ENCODE assay signal across 19 cellular contexts in the genomic region with DNA sequence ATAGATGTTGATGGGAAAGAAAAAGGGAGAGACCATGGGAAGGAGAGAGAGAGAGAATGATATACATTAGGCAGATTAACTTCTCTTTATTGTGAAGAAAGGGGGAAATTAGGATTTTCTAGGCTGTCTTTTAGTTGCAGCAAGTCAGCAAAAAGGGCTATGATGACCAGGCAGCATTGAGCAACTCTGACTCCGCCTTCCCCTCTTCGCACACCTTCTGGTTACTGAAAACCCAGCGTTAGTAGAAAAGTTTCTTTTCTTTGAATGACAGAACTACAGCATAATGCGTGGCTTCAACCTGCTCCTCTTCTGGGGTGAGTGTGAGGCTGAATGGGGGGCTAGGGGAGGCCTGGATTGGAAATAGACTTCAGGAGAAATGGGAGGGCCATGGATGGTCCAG. TPM values are rescaled to one million over a fixed set of nuclear protein-coding genes. Genes with fewer than 3 reads are reported as not detected.
DNase-seq lines count a peak whose midpoint lies in the region; ATAC-seq and TF ChIP-seq lines count a peak whose summit lies in the region.
"Had no signal": no experiment of that assay in that cellular context is flagged by ENCODE, and none has a peak within 500 bp of the region (broad histone marks: within the 10 kb centered on the region; RNA-seq: fewer than 3 reads in every experiment).

A gene with protein sequence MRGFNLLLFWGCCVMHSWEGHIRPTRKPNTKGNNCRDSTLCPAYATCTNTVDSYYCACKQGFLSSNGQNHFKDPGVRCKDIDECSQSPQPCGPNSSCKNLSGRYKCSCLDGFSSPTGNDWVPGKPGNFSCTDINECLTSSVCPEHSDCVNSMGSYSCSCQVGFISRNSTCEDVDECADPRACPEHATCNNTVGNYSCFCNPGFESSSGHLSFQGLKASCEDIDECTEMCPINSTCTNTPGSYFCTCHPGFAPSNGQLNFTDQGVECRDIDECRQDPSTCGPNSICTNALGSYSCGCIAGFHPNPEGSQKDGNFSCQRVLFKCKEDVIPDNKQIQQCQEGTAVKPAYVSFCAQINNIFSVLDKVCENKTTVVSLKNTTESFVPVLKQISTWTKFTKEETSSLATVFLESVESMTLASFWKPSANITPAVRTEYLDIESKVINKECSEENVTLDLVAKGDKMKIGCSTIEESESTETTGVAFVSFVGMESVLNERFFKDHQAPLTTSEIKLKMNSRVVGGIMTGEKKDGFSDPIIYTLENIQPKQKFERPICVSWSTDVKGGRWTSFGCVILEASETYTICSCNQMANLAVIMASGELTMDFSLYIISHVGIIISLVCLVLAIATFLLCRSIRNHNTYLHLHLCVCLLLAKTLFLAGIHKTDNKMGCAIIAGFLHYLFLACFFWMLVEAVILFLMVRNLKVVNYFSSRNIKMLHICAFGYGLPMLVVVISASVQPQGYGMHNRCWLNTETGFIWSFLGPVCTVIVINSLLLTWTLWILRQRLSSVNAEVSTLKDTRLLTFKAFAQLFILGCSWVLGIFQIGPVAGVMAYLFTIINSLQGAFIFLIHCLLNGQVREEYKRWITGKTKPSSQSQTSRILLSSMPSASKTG (plus strand): TSS at position 254 of the 400 bp plus-strand sequence. CDS start 30 bp downstream, at position 284.

- H3K4me3 ChIP-seq in hepatocyte (no peak within 1 kb of the TSS), ascending aorta (no peak within 1 kb of the TSS)
- H3K4me3 ChIP-seq: neural progenitor cell, SJCRH30 had no signal

- H3K9me2 ChIP-seq in hepatocyte (replicated peaks; ENCODE audit: insufficient read depth) = no peaks in the 10 kb centered on the region

- H3K27me3 Mint-ChIP-seq in activated CD8-positive, alpha-beta T cell treated with anti-CD3 and anti-CD28 coated beads for 36 hours = no peaks in the 10 kb centered on the region
- no peaks in the 10 kb centered on the region for H3K27me3 Mint-ChIP-seq in activated CD8-positive, alpha-beta T cell treated with anti-CD3 and anti-CD28 coated beads, Interleukin-2, amount 10 ng/mL, durations not matched to agents 7 days and 5 days (ENCODE audit: low read depth)
- no peaks in the 10 kb centered on the region for H3K27me3 Mint-ChIP-seq in activated naive CD4-positive, alpha-beta T cell treated with anti-CD3 and anti-CD28 coated beads, Interleukin-2, amount 50 U/mL, for 24 hours
- H3K27me3 Mint-ChIP-seq: type B pancreatic cell had no signal

- H3K27ac Mint-ChIP-seq in activated CD8-positive, alpha-beta T cell treated with anti-CD3 and anti-CD28 coated beads for 36 hours = peak within 1 kb of the TSS; percentile 28
- no peak within 1 kb of the TSS for H3K27ac Mint-ChIP-seq in activated CD8-positive, alpha-beta T cell treated with anti-CD3 and anti-CD28 coated beads, Interleukin-2, amount 10 ng/mL, durations not matched to agents 7 days and 5 days
- peak within 1 kb of the TSS; percentile 61 for H3K27ac Mint-ChIP-seq in activated naive CD4-positive, alpha-beta T cell treated with anti-CD3 and anti-CD28 coated beads, Interleukin-2, amount 50 U/mL, for 24 hours
- H3K27ac Mint-ChIP-seq: neural progenitor cell, type B pancreatic cell had no signal

- WGBS in hepatocyte (ENCODE audit: low lambda C conversion rate, missing lambda C conversion rate) = 66% methylated on average over 4 of the region's 4 CpGs

- intact Hi-C loops in activated CD8-positive, alpha-beta T cell treated with anti-CD3 and anti-CD28 coated beads for 36 hours (cut with micrococcal nuclease) = no loop called here
- intact Hi-C loops in ascending aorta (cut with DNase I) = no loop called here

- H3K4me1 Mint-ChIP-seq in activated CD8-positive, alpha-beta T cell treated with anti-CD3 and anti-CD28 coated beads for 36 hours (ENCODE audit: low read depth) = peaks cover 51% of the 10 kb centered on the region
- peaks cover 44% of the 10 kb centered on the region for H3K4me1 Mint-ChIP-seq in activated CD8-positive, alpha-beta T cell treated with anti-CD3 and anti-CD28 coated beads, Interleukin-2, amount 10 ng/mL, durations not matched to agents 7 days and 5 days (ENCODE audit: low read depth)
- H3K4me1 Mint-ChIP-seq in activated naive CD4-positive, alpha-beta T cell treated with anti-CD3 and anti-CD28 coated beads, Interleukin-2, amount 50 U/mL, for 24 hours = peaks cover 55% of the 10 kb centered on the region
- H3K4me1 Mint-ChIP-seq: neural progenitor cell had no signal

- H3K79me2 ChIP-seq in hepatocyte = no peaks in the 10 kb centered on the region

- CTCF ChIA-PET in activated CD8-positive, alpha-beta T cell treated with anti-CD3 and anti-CD28 coated beads for 36 hours (lab: Charles Lee) = interaction anchor here (1.8 kb wide), 1 partner anchor 24 kb away, joined by 6 read pairs; no protein-coding TSS in a partner anchor
- CTCF ChIA-PET in activated CD8-positive, alpha-beta T cell treated with anti-CD3 and anti-CD28 coated beads, Interleukin-2, amount 10 ng/mL, durations not matched to agents 7 days and 5 days (lab: Charles Lee) = no interaction called here

- H3K4me3 Mint-ChIP-seq in activated CD8-positive, alpha-beta T cell treated with anti-CD3 and anti-CD28 coated beads for 36 hours = no peak within 1 kb of the TSS
- no peak within 1 kb of the TSS for H3K4me3 Mint-ChIP-seq in activated CD8-positive, alpha-beta T cell treated with anti-CD3 and anti-CD28 coated beads, Interleukin-2, amount 10 ng/mL, durations not matched to agents 7 days and 5 days
- H3K4me3 Mint-ChIP-seq in activated naive CD4-positive, alpha-beta T cell treated with anti-CD3 and anti-CD28 coated beads, Interleukin-2, amount 50 U/mL, for 24 hours = peak within 1 kb of the TSS; percentile 50
- H3K4me3 Mint-ChIP-seq: IgD-negative memory B cell, neural progenitor cell, type B pancreatic cell had no signal

- POLR2A ChIA-PET in activated CD8-positive, alpha-beta T cell treated with anti-CD3 and anti-CD28 coated beads for 36 hours (lab: Charles Lee) = interaction anchor here (1.1 kb wide), 1 partner anchor 86 kb away, joined by 3 read pairs; no protein-coding TSS in a partner anchor
- POLR2A ChIA-PET in activated CD8-positive, alpha-beta T cell treated with anti-CD3 and anti-CD28 coated beads, Interleukin-2, amount 10 ng/mL, durations not matched to agents 7 days and 5 days (lab: Charles Lee) = no interaction called here

- peaks cover 25% of the 10 kb centered on the region for H3K9me3 Mint-ChIP-seq in activated CD8-positive, alpha-beta T cell treated with anti-CD3 and anti-CD28 coated beads for 36 hours
- peaks cover 9% of the 10 kb centered on the region for H3K9me3 Mint-ChIP-seq in activated CD8-positive, alpha-beta T cell treated with anti-CD3 and anti-CD28 coated beads, Interleukin-2, amount 10 ng/mL, durations not matched to agents 7 days and 5 days (ENCODE audit: insufficient read depth)
- H3K9me3 Mint-ChIP-seq in activated naive CD4-positive, alpha-beta T cell treated with anti-CD3 and anti-CD28 coated beads, Interleukin-2, amount 50 U/mL, for 24 hours = no peaks in the 10 kb centered on the region

- H2AFZ ChIP-seq in hepatocyte = no peak within 1 kb of the TSS
- H2AFZ ChIP-seq: neural progenitor cell had no signal

- peak; percentile 54 for DNase-seq in activated CD8-positive, alpha-beta T cell treated with anti-CD3 and anti-CD28 coated beads for 36 hours
- DNase-seq in activated CD8-positive, alpha-beta T cell treated with anti-CD3 and anti-CD28 coated beads, Interleukin-2, amount 10 ng/mL, durations not matched to agents 7 days and 5 days = no peak
- DNase-seq in MV-4-11 (lab: John Stamatoyannopoulos, UW) (peak; percentile 68), hepatocyte (ENCODE audit: low spot score) (no peak), NCI-H2196 treated with DMSO at 0.1 percent for 48 hours (lab: John Stamatoyannopoulos, UW; ENCODE audit: unreplicated experiment) (no peak), ascending aorta (ENCODE audit: low spot score in 2 of 2) (no peak)
- peak; percentile 19 for DNase-seq in stimulated activated CD4-positive, alpha-beta T cell treated with anti-CD3 and anti-CD28 coated beads, Interleukin-4, amount 100 ng/mL, for 1 hour
- DNase-seq: activated gamma-delta T cell treated with Interleukin-2 at 50 U/mL for 16 hours, DMS53, NCI-H1694, NCI-H526 treated with DMSO at 0.1 percent for 48 hours, SJCRH30 had no signal

- H3K4me1 ChIP-seq in hepatocyte (ENCODE audit: insufficient read depth) (no peaks in the 10 kb centered on the region), ascending aorta (no peaks in the 10 kb centered on the region)
- H3K4me1 ChIP-seq: neural progenitor cell, SJCRH30 had no signal

- H3K36me3 ChIP-seq in hepatocyte (replicated peaks; ENCODE audit: insufficient read depth, low read depth) = no peaks in the 10 kb centered on the region
- H3K36me3 ChIP-seq in ascending aorta = no peaks in the 10 kb centered on the region
- H3K36me3 ChIP-seq: neural progenitor cell, SJCRH30 had no signal

- TF ChIP-seq CTCF in activated CD8-positive, alpha-beta T cell treated with anti-CD3 and anti-CD28 coated beads for 36 hours (IDR thresholded peaks at IDR 0.05) = no peak
- TF ChIP-seq CTCF in hepatocyte (IDR thresholded peaks at IDR 0.05; ENCODE audit: poor library complexity) = no peak
- no peak for TF ChIP-seq CTCF in ascending aorta (IDR thresholded peaks at IDR 0.05)

- ATAC-seq in activated CD8-positive, alpha-beta T cell treated with anti-CD3 and anti-CD28 coated beads for 36 hours = peak; percentile 65
- no peak for ATAC-seq in activated CD8-positive, alpha-beta T cell treated with anti-CD3 and anti-CD28 coated beads, Interleukin-2, amount 10 ng/mL, durations not matched to agents 7 days and 5 days

- no peak within 1 kb of the TSS for H3K4me2 ChIP-seq in hepatocyte
- H3K4me2 ChIP-seq: neural progenitor cell had no signal

- H3K36me3 Mint-ChIP-seq in activated CD8-positive, alpha-beta T cell treated with anti-CD3 and anti-CD28 coated beads for 36 hours (ENCODE audit: low read depth) = peaks cover 16% of the 10 kb centered on the region
- H3K36me3 Mint-ChIP-seq in activated CD8-positive, alpha-beta T cell treated with anti-CD3 and anti-CD28 coated beads, Interleukin-2, amount 10 ng/mL, durations not matched to agents 7 days and 5 days (ENCODE audit: low read depth) = peaks cover 27% of the 10 kb centered on the region
- H3K36me3 Mint-ChIP-seq in activated naive CD4-positive, alpha-beta T cell treated with anti-CD3 and anti-CD28 coated beads, Interleukin-2, amount 50 U/mL, for 24 hours = peaks cover 5% of the 10 kb centered on the region
- H3K36me3 Mint-ChIP-seq: neural progenitor cell, type B pancreatic cell had no signal

- H4K20me1 ChIP-seq in hepatocyte (ENCODE audit: insufficient read depth, poor library complexity, severe bottlenecking) = no peaks in the 10 kb centered on the region

- H3K27ac ChIP-seq in hepatocyte (no peak within 1 kb of the TSS), ascending aorta (no peak within 1 kb of the TSS)
- H3K27ac ChIP-seq: neural progenitor cell, SJCRH30, VCaP had no signal

- H3K9me3 ChIP-seq in hepatocyte (ENCODE audit: low read depth) = no peaks in the 10 kb centered on the region
- H3K9me3 ChIP-seq in ascending aorta = peaks cover 0 to 12% of the 10 kb centered on the region in 2 donors
- H3K9me3 ChIP-seq: SJCRH30 had no signal

- no peaks in the 10 kb centered on the region for H3K27me3 ChIP-seq in hepatocyte
- H3K27me3 ChIP-seq in ascending aorta = no peaks in the 10 kb centered on the region
- H3K27me3 ChIP-seq: neural progenitor cell, SJCRH30 had no signal

RNA-seq across cellular contexts. Expression of the gene that starts here (rescaled TPM):
- 1 to 10 TPM; 1.2 to 1.6 TPM for total RNA-seq in activated CD8-positive, alpha-beta T cell treated with anti-CD3 and anti-CD28 coated beads for 36 hours
- total RNA-seq in activated CD8-positive, alpha-beta T cell treated with anti-CD3 and anti-CD28 coated beads, Interleukin-2, amount 10 ng/mL, durations not matched to agents 7 days and 5 days = under 1 TPM; 0.47 to 0.50 TPM
- total RNA-seq in hepatocyte (not detected in 2 replicates), ascending aorta (not detected)
- not detected in 2 replicates for polyA plus RNA-seq in hepatocyte
- total RNA-seq: A673, cerebellum, SJCRH30 had no signal

Comparison
In these comparisons a context has a peak if more than half of its experiments do, and no peak if none do; other contexts are left out.
1. DNase-seq: peak in activated CD8-positive, alpha-beta T cell treated with anti-CD3 and anti-CD28 coated beads for 36 hours (single experiment), MV-4-11 (single experiment) and stimulated activated CD4-positive, alpha-beta T cell treated with anti-CD3 and anti-CD28 coated beads, Interleukin-4, amount 100 ng/mL, for 1 hour (single experiment); none in activated CD8-positive, alpha-beta T cell treated with anti-CD3 and anti-CD28 coated beads, Interleukin-2, amount 10 ng/mL, durations not matched to agents 7 days and 5 days (single experiment), hepatocyte (single experiment), NCI-H2196 treated with DMSO at 0.1 percent for 48 hours (single experiment) and ascending aorta (0 of 2).